1 cellular context compared by ENCODE assay signal in genomic region chr1:226985839-226986463, GRCh38.
TF ChIP-seq lines count a peak whose summit lies in the region.

No MANE protein-coding gene starts in this region.

TF ChIP-seq in K562, 482 proteins besides CTCF, POLR2A, EP300 and RAD21 (continued from another document):
- TF ChIP-seq ZNF655 (CRISPR knock-in tag; IDR thresholded peaks at IDR 0.05) (no peak), ZNF639 (CRISPR knock-in tag; conservative IDR thresholded peaks at IDR 0.05 in 1 of 2, IDR thresholded peaks at IDR 0.05 in 1 of 2) (no peak), E2F8 (IDR thresholded peaks at IDR 0.05; ENCODE audit: low read depth, partially characterized antibody) (peak; percentile 11), NONO (IDR thresholded peaks at IDR 0.05; ENCODE audit: low read depth in 2 of 2, low read length in 1 of 2) (no peak), PRDM10 (IDR thresholded peaks at IDR 0.05; ENCODE audit: partially characterized antibody) (peak; percentile 29), MEF2D (tag; conservative IDR thresholded peaks at IDR 0.05; ENCODE audit: low read depth) (no peak), SUPT5H (IDR thresholded peaks at IDR 0.05) (0 out of 2 replicates have a peak, but pooled peaks have one; percentile 16), ZBTB33 (CRISPR knock-in tag; IDR thresholded peaks at IDR 0.05) (peak; percentile 98)
